In the genomic region with DNA sequence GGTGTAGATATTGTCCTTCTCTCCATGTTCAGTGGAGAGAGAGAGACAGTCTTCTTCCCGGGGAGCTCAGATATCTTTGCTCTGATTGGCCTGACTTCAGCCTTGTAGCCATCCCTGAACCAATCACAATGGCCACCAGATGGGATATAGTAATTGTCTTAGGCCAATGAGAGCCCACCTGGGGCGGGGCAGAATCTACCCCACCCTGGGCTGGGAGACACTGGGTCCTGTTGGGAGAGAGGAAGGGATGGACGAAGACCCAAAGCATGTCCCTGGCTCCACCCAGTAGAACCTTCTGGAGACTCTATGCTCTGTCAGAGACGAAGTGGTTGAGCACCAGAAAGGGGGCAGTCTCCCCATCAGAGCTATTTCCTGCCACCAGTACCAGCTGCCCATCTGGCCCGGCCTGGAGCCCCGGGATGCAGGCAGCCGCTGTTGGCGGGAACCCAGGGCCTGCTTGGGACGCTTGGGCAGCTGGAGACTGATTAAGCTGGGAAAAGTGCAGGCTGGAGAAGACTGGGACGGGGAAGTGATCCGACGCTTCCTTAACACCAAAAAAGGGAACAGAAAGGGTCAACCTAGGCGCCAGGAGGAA, we compare ENCODE assay signal across 9 cellular contexts. TPM values are rescaled to one million over a fixed set of nuclear protein-coding genes. Genes with fewer than 3 reads are reported as not detected.
DNase-seq lines count a peak whose midpoint lies in the region; ATAC-seq lines count a peak whose summit lies in the region.
"Had no signal": no experiment of that assay in that cellular context is flagged by ENCODE, and none has a peak within 500 bp of the region (broad histone marks: within the 10 kb centered on the region; RNA-seq: fewer than 3 reads in every experiment).

No MANE protein-coding gene starts in this region.

- in situ Hi-C loops in SK-MEL-5 (cut with HindIII; ENCODE audit: low pct_unique_long_range_greater_than_20kb, low sequenced_read_pairs): no loop called here

- DNase-seq in ELR (ENCODE audit: low read depth): peak; percentile 45
- DNase-seq in SK-MEL-5 (ENCODE audit: low read depth, low spot score): peak; percentile 33
- peak; percentile 56 for DNase-seq in left ventricle myocardium superior
- DNase-seq in renal cortical epithelial cell (ENCODE audit: low read depth): peak; percentile 65
- DNase-seq in T1000 (lab: John Stamatoyannopoulos, UW): no peak
- DNase-seq in OCI-M2 (lab: John Stamatoyannopoulos, UW; ENCODE audit: unreplicated experiment): no peak
- no peak for DNase-seq in stimulated activated naive CD4-positive, alpha-beta T cell treated with Interleukin-2 at 50 U/mL for 16 hours (lab: John Stamatoyannopoulos, UW)
- DNase-seq in NCI-H2029 (lab: John Stamatoyannopoulos, UW): no peak
- DNase-seq: stimulated activated CD4-positive, alpha-beta T cell treated with anti-CD3 and anti-CD28 coated beads, Interleukin-15, amount 100 ng/mL, for 24 hours had no signal

- peak; percentile 26 for ATAC-seq in left ventricle myocardium superior

- intact Hi-C loops in left ventricle myocardium superior (cut with micrococcal nuclease): no loop called here

RNA-seq across cellular contexts. Expression of gene CBX7, which starts 31.6 kb away (rescaled TPM):
- total RNA-seq in SK-MEL-5 (2014; rRNA removed; shearing (Covaris generic)): 2.7 and 4.7 TPM in 2 replicates
- polyA plus RNA-seq in SK-MEL-5 (2015; cell fraction: cytosol; rRNA removed): 14.7 and 24.5 TPM in 2 replicates
- polyA plus RNA-seq in SK-MEL-5 (2015; cell fraction: nucleus; rRNA removed): 33.0 and 37.6 TPM in 2 replicates
- total RNA-seq in left ventricle myocardium superior (79.2 TPM), renal cortical epithelial cell (1.7 and 5.7 TPM in 2 replicates)

Comparison
In these comparisons a context has a peak if more than half of its experiments do, and no peak if none do; other contexts are left out.
1. DNase-seq: peak in ELR (single experiment), SK-MEL-5 (single experiment), left ventricle myocardium superior (single experiment) and renal cortical epithelial cell (single experiment); none in T1000 (single experiment), OCI-M2 (single experiment), stimulated activated naive CD4-positive, alpha-beta T cell treated with Interleukin-2 at 50 U/mL for 16 hours (single experiment) and NCI-H2029 (single experiment).
2. RNA of gene CBX7, which starts 31.6 kb away (total RNA-seq): 79.2 TPM in left ventricle myocardium superior (single experiment); 1.7 to 5.7 TPM in renal cortical epithelial cell and 2.7 to 4.7 TPM in SK-MEL-5; every median in the first group is over 10 times any median in the second.